Comparison of ENCODE assay signal across 8 cellular contexts in the genomic region with DNA sequence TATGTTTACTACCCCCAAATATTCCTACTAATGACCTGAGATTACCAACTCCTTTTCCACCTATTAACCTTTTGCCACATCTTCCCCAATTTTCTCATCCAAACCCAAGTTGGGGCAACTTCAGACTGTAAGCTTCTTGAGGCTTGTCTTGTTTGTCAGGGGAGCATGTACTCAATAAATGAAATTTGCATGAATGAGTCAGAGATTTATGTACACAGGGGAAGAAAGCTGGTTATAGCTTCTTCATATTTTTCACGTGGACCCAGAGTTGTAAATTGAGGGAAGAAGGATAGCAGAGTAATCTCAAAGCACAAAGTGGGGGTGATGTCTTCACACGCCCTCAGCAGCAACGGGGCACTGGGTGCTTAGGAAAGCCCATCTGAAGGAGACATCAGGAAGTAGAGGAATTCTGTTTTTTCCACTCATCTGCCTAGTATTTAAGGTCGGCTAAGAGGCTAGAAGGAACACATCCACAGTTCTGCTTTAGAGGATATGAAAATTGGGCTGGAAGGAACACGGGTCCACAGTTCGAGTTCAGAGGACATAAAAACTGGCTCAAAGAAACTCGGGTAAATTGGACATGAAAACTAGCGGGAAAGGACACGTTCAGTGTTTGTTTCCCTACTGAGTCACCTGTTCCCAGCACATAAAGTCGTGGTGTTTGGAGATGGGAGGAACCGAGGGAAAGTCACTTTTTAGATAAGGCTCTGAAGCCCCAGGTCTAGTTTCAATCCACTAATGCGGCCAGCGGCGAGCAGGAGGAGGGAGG. TPM values are rescaled to one million over a fixed set of nuclear protein-coding genes. Genes with fewer than 3 reads are reported as not detected.
DNase-seq lines count a peak whose midpoint lies in the region; ATAC-seq, FAIRE-seq and TF ChIP-seq lines count a peak whose summit lies in the region.

No MANE protein-coding gene starts in this region.

- peaks cover 24 to 34% of the 10 kb centered on the region in 2 donors for H3K4me1 Mint-ChIP-seq in effector memory CD8-positive, alpha-beta T cell (ENCODE audit: low read depth in 2 of 2)

- no peak overlapping the region for H3K27ac ChIP-seq in ovary

- no peak for TF ChIP-seq EP300 in ovary (IDR thresholded peaks at IDR 0.05)

- peak overlapping the region; percentile 89 for H3K4me3 Mint-ChIP-seq in effector memory CD8-positive, alpha-beta T cell

- H3K27me3 Mint-ChIP-seq in effector memory CD8-positive, alpha-beta T cell: no peaks in the 10 kb centered on the region

- H3K9me3 ChIP-seq in MG63 (no peaks in the 10 kb centered on the region), ovary (no peaks in the 10 kb centered on the region)

- peak overlapping the region; percentile 92 to 94 for H3K27ac Mint-ChIP-seq in effector memory CD8-positive, alpha-beta T cell

- peak overlapping the region; percentile 42 for H3K4me3 ChIP-seq in MG63
- peak overlapping the region; percentile 40 for H3K4me3 ChIP-seq in ovary

- ATAC-seq in effector memory CD8-positive, alpha-beta T cell (replicated peaks): no peak
- no peak for ATAC-seq in GM19452 (IDR thresholded peaks at IDR 0.05; ENCODE audit: unreplicated experiment)

- peaks cover 29% of the 10 kb centered on the region for H3K36me3 Mint-ChIP-seq in effector memory CD8-positive, alpha-beta T cell (ENCODE audit: insufficient read depth)

- FAIRE-seq in GM18507 (lab: Jason Lieb, UNC): peak; percentile 33
- FAIRE-seq in D721Med (lab: Jason Lieb, UNC): no peak

- intact Hi-C loops in ovary (cut with DNase I): no loop called here

- no peak for TF ChIP-seq POLR2A in ovary (IDR thresholded peaks at IDR 0.05)

- H3K27me3 ChIP-seq in MG63 (no peaks in the 10 kb centered on the region), ovary (no peaks in the 10 kb centered on the region)

- peaks cover 2% of the 10 kb centered on the region for H3K4me1 ChIP-seq in ovary (ENCODE audit: insufficient read depth)

- 18 to 24% (median 20%) methylated on average over 14 of the region's 14 CpGs for WGBS in ovary, 3 donors

- TF ChIP-seq CTCF in ovary (IDR thresholded peaks at IDR 0.05) (no peak), D721Med (IDR thresholded peaks at IDR 0.05; ENCODE audit: insufficient read depth, missing control alignments) (no peak)

- no peaks in the 10 kb centered on the region for H3K9me3 Mint-ChIP-seq in effector memory CD8-positive, alpha-beta T cell

- H3K36me3 ChIP-seq in MG63: no peaks in the 10 kb centered on the region
- H3K36me3 ChIP-seq in ovary: no peaks in the 10 kb centered on the region

- DNase-seq in GM18507 (ENCODE audit: extremely low spot score, insufficient read length, low read depth) (no peak), MG63 (no peak), ovary (no peak), D721Med (ENCODE audit: insufficient read length, low spot score) (no peak), ureter (ENCODE audit: low spot score) (no peak), kidney tubule cell (ENCODE audit: low spot score) (no peak)
- DNase-seq in effector memory CD8-positive, alpha-beta T cell: no peak

RNA-seq across cellular contexts. Expression of gene CA5B, which starts 0.7 kb away (rescaled TPM):
- 1.1 and 3.4 TPM in 2 replicates for total RNA-seq in MG63 (2014; rRNA removed; shearing (Covaris generic); ENCODE audit: low replicate concordance)
- 10 to 100 TPM; 11.8 to 39.5 (median 26.9) TPM for total RNA-seq in ovary
- 10 to 100 TPM in 1 of 2 donors, 1 to 10 TPM in 1; 6.5 to 24.1 TPM for polyA plus RNA-seq in ovary
- total RNA-seq in ureter: 24.2 TPM

RNA-seq across cellular contexts. Expression of gene ZRSR2, which starts 52.9 kb away (rescaled TPM):
- total RNA-seq in MG63 (2014; rRNA removed; shearing (Covaris generic); ENCODE audit: low replicate concordance): 1.8 and 1.9 TPM in 2 replicates
- total RNA-seq in ovary (10 to 100 TPM in 5 of 7 donors, 1 to 10 TPM in 2; 4.4 to 12.7 (median 10.7) TPM), ureter (15.5 TPM)
- polyA plus RNA-seq in ovary: 10 to 100 TPM; 23.1 to 37.6 TPM
